In genomic region chr9:63817622-63818518, GRCh38 we compare ENCODE assay signal across 8 cellular contexts.
DNase-seq lines count a peak whose midpoint lies in the region; ATAC-seq and TF ChIP-seq lines count a peak whose summit lies in the region.

No MANE protein-coding gene starts in this region.

- ATAC-seq in GM18499 (IDR thresholded peaks at IDR 0.05; ENCODE audit: insufficient read depth, unreplicated experiment): peak; percentile 49
- peak; percentile 61 for ATAC-seq in HG02885 (IDR thresholded peaks at IDR 0.05; ENCODE audit: poor library complexity, unreplicated experiment)

- peak; percentile 61 for DNase-seq in T-helper 2 cell treated with Interferon-gamma antibody and Interleukin-4, amounts not matched to agents 5 μg/mL and 100 μg/mL, for 36 hours (ENCODE audit: low spot score)
- DNase-seq in choroid plexus epithelial cell (ENCODE audit: low read depth): peak; percentile 22
- peak; percentile 16 to 33 for DNase-seq in lung microvascular endothelial cell (ENCODE audit: low read depth in 2 of 2)
- peak; percentile 55 for DNase-seq in stimulated activated CD8-positive, alpha-beta memory T cell treated with anti-CD3 and anti-CD28 coated beads, Interleukin-12 subunit alpha, Interleukin-12 subunit beta, amount 100 ng/mL, for 4 hours (ENCODE audit: low read depth)
- no peak for DNase-seq in A172 (ENCODE audit: low spot score)
- no peak for DNase-seq in hepatic stellate cell (ENCODE audit: low spot score)

- H3K4me3 ChIP-seq in choroid plexus epithelial cell (ENCODE audit: low read depth, low read length): peak overlapping the region; percentile 60

- peaks cover 3% of the 10 kb centered on the region for H3K36me3 Mint-ChIP-seq in T-helper 2 cell treated with Interferon-gamma antibody and Interleukin-4, amounts not matched to agents 5 μg/mL and 100 μg/mL, for 36 hours (ENCODE audit: low read depth)

- peaks cover 16% of the 10 kb centered on the region for H3K27me3 Mint-ChIP-seq in T-helper 2 cell treated with Interferon-gamma antibody and Interleukin-4, amounts not matched to agents 5 μg/mL and 100 μg/mL, for 36 hours (ENCODE audit: low read depth)

- peak overlapping the region; percentile 79 for H3K4me3 Mint-ChIP-seq in T-helper 2 cell treated with Interferon-gamma antibody and Interleukin-4, amounts not matched to agents 5 μg/mL and 100 μg/mL, for 36 hours

- no peak for TF ChIP-seq CTCF in choroid plexus epithelial cell (conservative IDR thresholded peaks at IDR 0.05; ENCODE audit: low read depth, low read length)

- H3K9me3 Mint-ChIP-seq in T-helper 2 cell treated with Interferon-gamma antibody and Interleukin-4, amounts not matched to agents 5 μg/mL and 100 μg/mL, for 36 hours: peaks cover 20% of the 10 kb centered on the region

- peak overlapping the region; percentile 69 for H3K27ac Mint-ChIP-seq in T-helper 2 cell treated with Interferon-gamma antibody and Interleukin-4, amounts not matched to agents 5 μg/mL and 100 μg/mL, for 36 hours

- H3K4me1 Mint-ChIP-seq in T-helper 2 cell treated with Interferon-gamma antibody and Interleukin-4, amounts not matched to agents 5 μg/mL and 100 μg/mL, for 36 hours (ENCODE audit: low read depth): peaks cover 13% of the 10 kb centered on the region

Comparison
In these comparisons a context has a peak if more than half of its experiments do, and no peak if none do; other contexts are left out.
1. DNase-seq: peak in T-helper 2 cell treated with Interferon-gamma antibody and Interleukin-4, amounts not matched to agents 5 μg/mL and 100 μg/mL, for 36 hours (single experiment), choroid plexus epithelial cell (single experiment), lung microvascular endothelial cell (2 of 2) and stimulated activated CD8-positive, alpha-beta memory T cell treated with anti-CD3 and anti-CD28 coated beads, Interleukin-12 subunit alpha, Interleukin-12 subunit beta, amount 100 ng/mL, for 4 hours (single experiment); none in A172 (single experiment) and hepatic stellate cell (single experiment).